Comparison of ENCODE assay signal across 14 cellular contexts in the genomic region with DNA sequence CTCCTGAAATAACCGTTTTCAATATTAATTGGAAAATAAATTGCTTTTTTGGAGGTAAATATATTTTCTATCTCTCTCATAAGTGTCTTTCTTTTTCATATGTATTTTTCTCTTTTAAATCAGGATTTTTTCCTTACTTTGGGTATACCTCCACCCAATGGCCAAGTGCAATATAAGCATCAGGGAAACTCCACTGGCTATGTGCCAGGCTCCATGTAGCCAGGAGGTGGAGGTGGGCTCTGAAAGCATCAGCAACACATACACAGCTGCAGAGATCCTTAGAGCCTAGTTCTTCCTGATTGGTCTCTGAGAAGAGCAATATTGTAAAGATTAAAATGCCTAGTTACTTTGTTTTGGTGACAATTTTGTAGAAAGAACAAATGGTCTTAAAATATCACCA. TPM values are rescaled to one million over a fixed set of nuclear protein-coding genes. Genes with fewer than 3 reads are reported as not detected.
A peak's percentile ranks its signal among the peaks of the same experiment; 100 is the strongest.
DNase-seq lines count a peak whose midpoint lies in the region; ATAC-seq, FAIRE-seq and TF ChIP-seq lines count a peak whose summit lies in the region.
"Had no signal": no experiment of that assay in that cellular context is flagged by ENCODE, and none has a peak within 500 bp of the region (broad histone marks: within the 10 kb centered on the region; RNA-seq: fewer than 3 reads in every experiment).

No MANE protein-coding gene starts in this region.

- ATAC-seq in DND-41 (ENCODE audit: insufficient read depth, low read depth) (no peak), HG03039 (IDR thresholded peaks at IDR 0.05; ENCODE audit: unreplicated experiment) (no peak)

- FAIRE-seq in small intestine (lab: Jason Lieb, UNC): no peak
- FAIRE-seq: bronchial epithelial cell had no signal

- H4K20me1 ChIP-seq in DND-41 (ENCODE audit: insufficient read depth, low read length): no peaks in the 10 kb centered on the region

- H3K9me3 ChIP-seq in DND-41 (ENCODE audit: insufficient read depth, low read length, severe bottlenecking): no peaks in the 10 kb centered on the region
- H3K9me3 ChIP-seq in small intestine (ENCODE audit: control insufficient read depth, low read depth): no peaks in the 10 kb centered on the region

- H3K4me3 ChIP-seq in DND-41 (ENCODE audit: low read depth in 1 of 2, low read length in 2 of 2) (no peak overlapping the region), small intestine (ENCODE audit: low read depth in 1 of 2, low read length in 2 of 2) (no peak overlapping the region)

- no peaks in the 10 kb centered on the region for H3K79me2 ChIP-seq in DND-41 (ENCODE audit: insufficient read depth, low read length)

- H3K4me1 ChIP-seq in DND-41 (ENCODE audit: insufficient read depth, low read length) (no peaks in the 10 kb centered on the region), small intestine (ENCODE audit: control insufficient read depth in 2 of 2, insufficient read depth in 1 of 2, low read depth in 1 of 2, low read length in 1 of 2) (no peaks in the 10 kb centered on the region)

- WGBS in small intestine, 3 donors: 69 to 73% (median 73%) methylated on average over 1 of the region's 1 CpG

- TF ChIP-seq CTCF in DND-41 (IDR thresholded peaks at IDR 0.05; ENCODE audit: borderline replicate concordance, extremely low read depth, low read length, poor library complexity, severe bottlenecking): peak; percentile 7
- peak; percentile 26 for TF ChIP-seq CTCF in VCaP (conservative IDR thresholded peaks at IDR 0.05)
- no peak for TF ChIP-seq CTCF in GM10266 (IDR thresholded peaks at IDR 0.05; ENCODE audit: control insufficient read depth, insufficient read depth, low read depth, missing control alignments)

- DNase-seq in DND-41 (no peak), NCI-H2171 (lab: John Stamatoyannopoulos, UW) (peak; percentile 9), left kidney (ENCODE audit: low read depth, low spot score) (peak; percentile 74), Kasumi-1 (lab: John Stamatoyannopoulos, UW) (no peak), small intestine (no peak), GM10266 (ENCODE audit: extremely low spot score) (no peak)
- DNase-seq: activated CD4-positive, alpha-beta T cell treated with anti-CD3 and anti-CD28 coated beads for 48 hours; CD4-positive, CD25-positive, alpha-beta regulatory T cell; NCI-H1930; retina had no signal

- no peaks in the 10 kb centered on the region for H3K27me3 ChIP-seq in DND-41 (ENCODE audit: insufficient read depth, low read length, poor library complexity)
- H3K27me3 ChIP-seq in small intestine (ENCODE audit: control insufficient read depth in 2 of 2, insufficient read depth in 2 of 2, low read length in 2 of 2): peaks cover 0 to 6% of the 10 kb centered on the region in 2 donors

- no peaks in the 10 kb centered on the region for H3K36me3 ChIP-seq in DND-41 (ENCODE audit: insufficient read depth, low read length)
- H3K36me3 ChIP-seq in small intestine (ENCODE audit: control insufficient read depth in 2 of 2, insufficient read depth in 2 of 2, low read length in 2 of 2): no peaks in the 10 kb centered on the region

- H2AFZ ChIP-seq in DND-41 (ENCODE audit: low read depth, low read length): no peak overlapping the region

- H3K27ac ChIP-seq in DND-41 (ENCODE audit: low read length) (no peak overlapping the region), VCaP (no peak overlapping the region), small intestine (ENCODE audit: low read depth in 1 of 2, low read length in 1 of 2) (no peak overlapping the region)
- H3K27ac ChIP-seq: epithelial cell of prostate had no signal

- H3K9ac ChIP-seq in DND-41 (ENCODE audit: low read depth, low read length): no peak overlapping the region

- H3K4me2 ChIP-seq in DND-41 (ENCODE audit: insufficient read depth, low read length): no peak overlapping the region

RNA-seq across cellular contexts. Expression of a gene that starts 3.4 kb away (rescaled TPM):
- polyA plus RNA-seq in small intestine: under 1 TPM in 1 of 3 donors, not detected in 2; 0.98 TPM
- polyA plus RNA-seq: CD4-positive, CD25-positive, alpha-beta regulatory T cell had no signal

Comparison
In these comparisons a context has a peak if more than half of its experiments do, and no peak if none do; other contexts are left out.
1. DNase-seq: peak in NCI-H2171 (single experiment) and left kidney (single experiment); none in DND-41 (single experiment), Kasumi-1 (0 of 2), small intestine (single experiment) and GM10266 (single experiment).